In the genomic region with DNA sequence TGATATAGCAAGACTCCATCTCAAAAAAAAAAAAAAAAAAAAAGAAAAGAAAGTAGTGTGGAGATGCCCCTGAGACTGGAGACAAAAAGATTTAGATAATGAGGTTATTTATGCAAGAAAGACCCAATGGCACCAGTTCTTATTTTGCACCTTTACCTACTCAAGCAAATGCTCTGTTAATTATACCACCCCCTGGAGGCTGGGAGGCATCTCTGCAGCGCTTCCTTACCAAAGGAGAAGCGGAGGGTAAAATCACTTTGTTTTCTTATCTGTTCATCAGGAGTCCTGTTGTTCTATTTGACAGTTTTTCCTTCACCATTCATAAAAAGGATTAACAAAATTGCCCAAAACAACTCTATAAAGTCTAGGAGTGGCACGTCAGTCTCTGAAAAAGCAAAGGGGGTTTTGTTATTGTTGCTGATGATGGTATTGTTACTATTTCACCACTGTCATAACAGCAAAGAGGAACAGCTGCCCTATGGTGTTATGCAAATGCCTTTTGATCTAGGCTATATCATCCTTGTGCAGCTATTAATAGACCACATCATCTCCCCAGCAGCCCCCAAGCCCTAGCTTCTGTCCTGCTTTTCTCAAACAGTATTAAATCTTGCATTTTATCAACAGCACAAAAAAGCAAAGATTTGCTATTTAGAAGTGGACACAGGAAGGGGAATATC, we compare ENCODE assay signal across 15 cellular contexts.
DNase-seq lines count a peak whose midpoint lies in the region; ATAC-seq and TF ChIP-seq lines count a peak whose summit lies in the region.
"Had no signal": no experiment of that assay in that cellular context is flagged by ENCODE, and none has a peak within 500 bp of the region (broad histone marks: within the 10 kb centered on the region; RNA-seq: fewer than 3 reads in every experiment).

No MANE protein-coding gene starts in this region.

- H3K4me3 Mint-ChIP-seq in naive B cell = peak overlapping the region in 5 of 8 donors; percentile 11 to 80 (median 42)
- H3K4me3 Mint-ChIP-seq in naive thymus-derived CD8-positive, alpha-beta T cell = no peak overlapping the region

- POLR2A ChIA-PET in naive thymus-derived CD8-positive, alpha-beta T cell (lab: Charles Lee) = no interaction called here

- H3K27me3 Mint-ChIP-seq in naive B cell = no peaks in the 10 kb centered on the region
- H3K27me3 Mint-ChIP-seq in naive thymus-derived CD8-positive, alpha-beta T cell = no peaks in the 10 kb centered on the region

- intact Hi-C loops in lower leg skin (cut with DNase I; ENCODE audit: low total_unique reads) = loop anchor here (1.0 to 5.0 kb wide), 3 partner anchors 47 to 1258 kb away; no protein-coding TSS in a partner anchor

- H3K36me3 ChIP-seq in GM06990 (ENCODE audit: control insufficient read depth, insufficient read depth, low read length) = no peaks in the 10 kb centered on the region
- H3K36me3 ChIP-seq: breast epithelium, lower lobe of right lung, spleen, thoracic aorta had no signal

- DNase-seq in GM06990 (ENCODE audit: extremely low read depth, insufficient read length) (no peak), HFF-Myc (ENCODE audit: extremely low read depth, low read depth) (no peak), astrocyte of the spinal cord (ENCODE audit: low read depth, low spot score) (no peak), naive B cell (peak; percentile 38), lower leg skin (ENCODE audit: low spot score in 2 of 2) (no peak), NCI-H2196 treated with DMSO at 0.1 percent for 48 hours (lab: John Stamatoyannopoulos, UW; ENCODE audit: unreplicated experiment) (no peak)
- no peak for DNase-seq in naive thymus-derived CD8-positive, alpha-beta T cell
- DNase-seq: activated CD4-positive, alpha-beta T cell treated with anti-CD3 and anti-CD28 coated beads for 48 hours; hypothalamus; lower lobe of right lung; occipital lobe; spleen had no signal

- H3K36me3 Mint-ChIP-seq in naive B cell = no peaks in the 10 kb centered on the region
- no peaks in the 10 kb centered on the region for H3K36me3 Mint-ChIP-seq in naive thymus-derived CD8-positive, alpha-beta T cell

- no peaks in the 10 kb centered on the region for H3K27me3 ChIP-seq in GM06990 (replicated peaks; ENCODE audit: control insufficient read depth, insufficient read depth, low read length)
- H3K27me3 ChIP-seq: breast epithelium, spleen had no signal

- no peaks in the 10 kb centered on the region for H3K9me3 Mint-ChIP-seq in naive B cell
- peaks cover 0 to 1% (median 0%) of the 10 kb centered on the region in 9 donors for H3K9me3 Mint-ChIP-seq in naive thymus-derived CD8-positive, alpha-beta T cell

- whole genome bisulfite sequencing in lower leg skin, 2 donors = 93 to 96% methylated on average over 3 of the region's 3 CpGs

- peak; percentile 25 for TF ChIP-seq CTCF in GM06990 (IDR thresholded peaks at IDR 0.05; ENCODE audit: insufficient read depth, low read length, poor library complexity, severe bottlenecking)
- TF ChIP-seq CTCF in HFF-Myc (IDR thresholded peaks at IDR 0.05; ENCODE audit: low read depth, low read length, missing control alignments) = peak; percentile 37
- peak; percentile 23 for TF ChIP-seq CTCF in astrocyte of the spinal cord (IDR thresholded peaks at IDR 0.05; ENCODE audit: low read depth, low read length)
- no peak for TF ChIP-seq CTCF in lower leg skin (IDR thresholded peaks at IDR 0.05)

- in situ Hi-C loops in astrocyte of the spinal cord (cut with HindIII; ENCODE audit: low sequenced_read_pairs) = no loop called here

- H3K4me3 ChIP-seq in GM06990 (replicated peaks; ENCODE audit: low read depth, low read length) (no peak overlapping the region), HFF-Myc (replicated peaks; ENCODE audit: low read depth, low read length) (no peak overlapping the region), astrocyte of the spinal cord (ENCODE audit: low read depth, low read length) (no peak overlapping the region), lower leg skin (ENCODE audit: low read depth, poor library complexity, severe bottlenecking) (no peak overlapping the region)
- H3K4me3 ChIP-seq: breast epithelium, lower lobe of right lung, spleen, thoracic aorta had no signal

- peak; percentile 95 to 98 for ATAC-seq in naive B cell (ENCODE audit: low read depth in 2 of 2)
- no peak for ATAC-seq in HG03175 (IDR thresholded peaks at IDR 0.05; ENCODE audit: unreplicated experiment)
- no peak for ATAC-seq in naive thymus-derived CD8-positive, alpha-beta T cell
- ATAC-seq: lower lobe of right lung had no signal

- peaks cover 52 to 79% (median 67%) of the 10 kb centered on the region in 3 donors for H3K4me1 Mint-ChIP-seq in naive B cell
- peaks cover 1 to 29% (median 10%) of the 10 kb centered on the region in 4 donors for H3K4me1 Mint-ChIP-seq in naive thymus-derived CD8-positive, alpha-beta T cell

- TF ChIP-seq POLR2A in lower leg skin (IDR thresholded peaks at IDR 0.05) = no peak

- H3K27ac Mint-ChIP-seq in naive B cell = peak overlapping the region in 5 of 6 donors; percentile 3 to 95 (median 92)
- no peak overlapping the region for H3K27ac Mint-ChIP-seq in naive thymus-derived CD8-positive, alpha-beta T cell

Comparison
In these comparisons a context has a peak if more than half of its experiments do, and no peak if none do; other contexts are left out.
1. CTCF ChIP-seq: peak in GM06990 (single experiment), HFF-Myc (single experiment) and astrocyte of the spinal cord (single experiment); none in lower leg skin (0 of 3).
2. ATAC-seq: peak in naive B cell (2 of 2); none in HG03175 (single experiment) and naive thymus-derived CD8-positive, alpha-beta T cell (0 of 2).
3. H3K27ac Mint-ChIP-seq: peak in naive B cell (5 of 6); none in naive thymus-derived CD8-positive, alpha-beta T cell (0 of 10).
4. H3K4me3 Mint-ChIP-seq: peak in naive B cell (5 of 8); none in naive thymus-derived CD8-positive, alpha-beta T cell (0 of 10).